Comparison of ENCODE assay signal across 8 cellular contexts in genomic region chr16:19555938-19556778, GRCh38. TPM values are rescaled to one million over a fixed set of nuclear protein-coding genes. Genes with fewer than 3 reads are reported as not detected.
A peak's percentile ranks its signal among the peaks of the same experiment; 100 is the strongest.
DNase-seq lines count a peak whose midpoint lies in the region; ATAC-seq, FAIRE-seq and TF ChIP-seq lines count a peak whose summit lies in the region.

No MANE protein-coding gene starts in this region.

- no peak for ATAC-seq in RWPE2 (ENCODE audit: low read depth)
- peak in 1 of 2 donors; percentile 2 for ATAC-seq in lower lobe of right lung

- no peak for FAIRE-seq in D721Med (lab: Jason Lieb, UNC)

- no peak for TF ChIP-seq EP300 in suprapubic skin (IDR thresholded peaks at IDR 0.05)

- H3K36me3 ChIP-seq in ACC112 (ENCODE audit: insufficient read depth, low read length) (peaks cover 9% of the 10 kb centered on the region), RWPE2 (ENCODE audit: low read depth) (peaks cover 9% of the 10 kb centered on the region; the same call in 1 of the 2 replicates), lower lobe of right lung (no peaks in the 10 kb centered on the region), suprapubic skin (peaks cover 4% of the 10 kb centered on the region)

- H3K27ac ChIP-seq in ACC112 (ENCODE audit: low read depth, low read length), result peak overlapping the region; percentile 70
- peak overlapping the region; percentile 31 for H3K27ac ChIP-seq in RWPE2 (ENCODE audit: poor library complexity, severe bottlenecking)
- peak overlapping the region; percentile 85 for H3K27ac ChIP-seq in lower lobe of right lung
- peak overlapping the region; percentile 91 for H3K27ac ChIP-seq in suprapubic skin

- H3K9me3 ChIP-seq in RWPE2 (ENCODE audit: severe bottlenecking) (no peaks in the 10 kb centered on the region), lower lobe of right lung (no peaks in the 10 kb centered on the region), suprapubic skin (no peaks in the 10 kb centered on the region)

- H3K27me3 ChIP-seq in ACC112 (ENCODE audit: insufficient read depth, low read length), result no peaks in the 10 kb centered on the region
- no peaks in the 10 kb centered on the region for H3K27me3 ChIP-seq in RWPE2 (ENCODE audit: insufficient read depth, poor library complexity, severe bottlenecking)
- no peaks in the 10 kb centered on the region for H3K27me3 ChIP-seq in lower lobe of right lung (ENCODE audit: low read depth)
- no peaks in the 10 kb centered on the region for H3K27me3 ChIP-seq in suprapubic skin

- intact Hi-C loops in lower lobe of right lung (cut with DNase I), result no loop called here

- H3K4me1 ChIP-seq in ACC112 (ENCODE audit: control insufficient read depth, insufficient read depth, low read length, unreplicated experiment), result peaks cover 3% of the 10 kb centered on the region
- peaks cover 4% of the 10 kb centered on the region for H3K4me1 ChIP-seq in RWPE2 (ENCODE audit: insufficient read depth, poor library complexity, severe bottlenecking)
- peaks cover 15% of the 10 kb centered on the region for H3K4me1 ChIP-seq in lower lobe of right lung
- peaks cover 21% of the 10 kb centered on the region for H3K4me1 ChIP-seq in suprapubic skin

- peak; percentile 11; the same call in 1 of the 3 replicates for TF ChIP-seq CTCF in GM12872 (IDR thresholded peaks at IDR 0.05; ENCODE audit: insufficient read depth, low read depth, low read length)
- no peak for TF ChIP-seq CTCF in RWPE2 (IDR thresholded peaks at IDR 0.05; ENCODE audit: poor library complexity, severe bottlenecking)
- peak; percentile 17 for TF ChIP-seq CTCF in lower lobe of right lung (IDR thresholded peaks at IDR 0.05)
- no peak for TF ChIP-seq CTCF in suprapubic skin (IDR thresholded peaks at IDR 0.05)
- TF ChIP-seq CTCF in D721Med (IDR thresholded peaks at IDR 0.05; ENCODE audit: insufficient read depth, missing control alignments), result no peak

- H3K79me2 ChIP-seq in ACC112 (ENCODE audit: control insufficient read depth, insufficient read depth, low read length, unreplicated experiment), result peaks cover 12% of the 10 kb centered on the region

- H3K4me3 ChIP-seq in ACC112 (ENCODE audit: low read depth, low read length) (peak overlapping the region; percentile 87), RWPE2 (ENCODE audit: severe bottlenecking) (peak overlapping the region; percentile 38), lower lobe of right lung (peak overlapping the region; percentile 80), suprapubic skin (peak overlapping the region; percentile 82)

- no peak for TF ChIP-seq POLR2A in suprapubic skin (IDR thresholded peaks at IDR 0.05)

- DNase-seq in RWPE2 (ENCODE audit: low spot score) (no peak), cerebellar cortex (ENCODE audit: low spot score) (peak; percentile 75), lower lobe of right lung (no peak), suprapubic skin (ENCODE audit: low spot score in 2 of 2) (no peak), D721Med (ENCODE audit: insufficient read length, low spot score) (no peak), NCI-H1105 (lab: John Stamatoyannopoulos, UW) (no peak)

- H2AFZ ChIP-seq in ACC112 (ENCODE audit: low read length, unreplicated experiment), result peak overlapping the region; percentile 98

- WGBS in suprapubic skin, result 38% methylated on average over 19 of the region's 19 CpGs

RNA-seq across cellular contexts. Expression of gene VPS35L, which starts 0.7 kb away (rescaled TPM):
- 45.9 TPM for total RNA-seq in lower lobe of right lung
- total RNA-seq in suprapubic skin, result 10 to 100 TPM; 16.3 to 30.4 (median 20.7) TPM

RNA-seq across cellular contexts. Expression of gene CCP110, which starts 32.4 kb away (rescaled TPM):
- total RNA-seq in lower lobe of right lung, result 23.9 TPM
- 10 to 100 TPM in 3 of 4 donors, 1 to 10 TPM in 1; 8.4 to 21.0 (median 13.5) TPM for total RNA-seq in suprapubic skin

RNA-seq across cellular contexts. Expression of gene GDE1, which starts 34.3 kb away (rescaled TPM):
- 81.5 TPM for total RNA-seq in lower lobe of right lung
- total RNA-seq in suprapubic skin, result 10 to 100 TPM; 32.7 to 58.1 (median 44.7) TPM

Comparison
In these comparisons a context has a peak if more than half of its experiments do, and no peak if none do; other contexts are left out.
1. H3K27ac ChIP-seq: peak in every context shown above with its lines; median percentile 91 in suprapubic skin; 85 in lower lobe of right lung; 70 in ACC112; 31 in RWPE2.
2. CTCF ChIP-seq: peak in GM12872 (single experiment) and lower lobe of right lung (single experiment); none in RWPE2 (single experiment), suprapubic skin (0 of 2) and D721Med (single experiment).
3. Peak in every context shown above with its lines, with median percentiles within 50 percentile points of each other: H3K4me3 ChIP-seq.